ENCODE assay signal across 17 cellular contexts in genomic region chr20:59948212-59948611, GRCh38. TPM values are rescaled to one million over a fixed set of nuclear protein-coding genes. Genes with fewer than 3 reads are reported as not detected.
DNase-seq lines count a peak whose midpoint lies in the region; ATAC-seq, FAIRE-seq and TF ChIP-seq lines count a peak whose summit lies in the region.
"Had no signal": no experiment of that assay in that cellular context is flagged by ENCODE, and none has a peak within 500 bp of the region (broad histone marks: within the 10 kb centered on the region; RNA-seq: fewer than 3 reads in every experiment).

No MANE protein-coding gene starts in this region.

- peaks cover 0 to 20% (median 7%) of the 10 kb centered on the region in 5 donors for H3K36me3 Mint-ChIP-seq in naive thymus-derived CD4-positive, alpha-beta T cell

- peaks cover 11 to 39% (median 22%) of the 10 kb centered on the region in 7 donors for H3K4me1 Mint-ChIP-seq in naive thymus-derived CD4-positive, alpha-beta T cell

- CTCF ChIA-PET in naive thymus-derived CD4-positive, alpha-beta T cell (lab: Charles Lee): interaction anchor here (0.7 to 2.6 kb wide), 4 partner anchors 12 to 315 kb away, joined by 3 to 13 read pairs (median 4); partner anchors contain the start of gene SYCP2

- no peak overlapping the region for H3K4me3 ChIP-seq in naive thymus-derived CD4-positive, alpha-beta T cell (ENCODE audit: low read length)
- H3K4me3 ChIP-seq in foreskin fibroblast (ENCODE audit: low read depth in 1 of 2, low read length in 2 of 2): no peak overlapping the region
- H3K4me3 ChIP-seq: A549, adrenal gland, GM23338 had no signal

- peak overlapping the region; percentile 50 for H3K27ac ChIP-seq in VCaP
- H3K27ac ChIP-seq in naive thymus-derived CD4-positive, alpha-beta T cell (ENCODE audit: low read depth, low read length): peak overlapping the region; percentile 55
- H3K27ac ChIP-seq: A549, adrenal gland had no signal

- DNase-seq in SIG-M5 treated with dmso at 0.1 percent for 504 hours (lab: John Stamatoyannopoulos, UW; ENCODE audit: unreplicated experiment): peak; percentile 53
- DNase-seq in SIG-M5 (lab: John Stamatoyannopoulos, UW): no peak
- DNase-seq in HTR-8/SVneo (ENCODE audit: insufficient read length, low spot score): no peak
- no peak for DNase-seq in naive thymus-derived CD4-positive, alpha-beta T cell
- DNase-seq in NCI-H1105 (lab: John Stamatoyannopoulos, UW): no peak
- DNase-seq in foreskin fibroblast: no peak
- no peak for DNase-seq in occipital lobe (lab: John Stamatoyannopoulos, UW)
- DNase-seq: adrenal gland, kidney, midbrain, NCI-H1417 treated with DMSO at 0.1 percent for 48 hours, NCI-H526, RPMI8226 had no signal

- H3K4me3 Mint-ChIP-seq in naive thymus-derived CD4-positive, alpha-beta T cell: peak overlapping the region in 3 of 10 donors; percentile 60 to 70 (median 67)
- H3K4me3 Mint-ChIP-seq: GM23338 had no signal

- H3K9me3 Mint-ChIP-seq in naive thymus-derived CD4-positive, alpha-beta T cell: no peaks in the 10 kb centered on the region
- H3K9me3 Mint-ChIP-seq: GM23338 had no signal

- intact Hi-C loops in naive thymus-derived CD4-positive, alpha-beta T cell (cut with micrococcal nuclease): loop anchor here (1.0 to 10.0 kb wide), 10 partner anchors 8 to 1643 kb away; partner anchors contain the start of genes FAM217B (in 1 of the 2), PPP1R3D (in 1 of the 2), RAB22A (in 1 of the 2) and VAPB (in 1 of the 2)

- H3K9me3 ChIP-seq in naive thymus-derived CD4-positive, alpha-beta T cell (ENCODE audit: control insufficient read depth in 2 of 3, low read length in 3 of 3): no peaks in the 10 kb centered on the region
- H3K9me3 ChIP-seq: A549, adrenal gland had no signal

- peak; percentile 68 for FAIRE-seq in HTR-8/SVneo (lab: Jason Lieb, UNC)
- FAIRE-seq: A549 had no signal

- no peak for ATAC-seq in naive thymus-derived CD4-positive, alpha-beta T cell
- ATAC-seq: GM23338 had no signal

- peaks cover 0 to 10% of the 10 kb centered on the region in 2 donors for H3K4me1 ChIP-seq in naive thymus-derived CD4-positive, alpha-beta T cell (ENCODE audit: control insufficient read depth in 2 of 2, insufficient read depth in 2 of 2, low read length in 2 of 2)

- H3K27me3 ChIP-seq in naive thymus-derived CD4-positive, alpha-beta T cell (ENCODE audit: control insufficient read depth in 2 of 2, insufficient read depth in 2 of 2, low read length in 2 of 2): no peaks in the 10 kb centered on the region
- H3K27me3 ChIP-seq: adrenal gland had no signal

- no peak for TF ChIP-seq CTCF in VCaP (conservative IDR thresholded peaks at IDR 0.05)
- no peak for TF ChIP-seq CTCF in foreskin fibroblast (IDR thresholded peaks at IDR 0.05; ENCODE audit: low read depth, low read length)

- H3K27me3 Mint-ChIP-seq in naive thymus-derived CD4-positive, alpha-beta T cell: no peaks in the 10 kb centered on the region

- peak overlapping the region in 8 of 9 donors; percentile 82 to 95 (median 90) for H3K27ac Mint-ChIP-seq in naive thymus-derived CD4-positive, alpha-beta T cell
- H3K27ac Mint-ChIP-seq: GM23338 had no signal

- POLR2A ChIA-PET in naive thymus-derived CD4-positive, alpha-beta T cell (lab: Charles Lee): interaction anchor here (4.0 kb wide), 1 partner anchor 8 kb away, joined by 21 read pairs; the partner anchor contains the start of genes FAM217B and PPP1R3D

- peaks cover 6 to 14% (median 12%) of the 10 kb centered on the region in 3 experiments for H3K36me3 ChIP-seq in naive thymus-derived CD4-positive, alpha-beta T cell (ENCODE audit: control insufficient read depth in 2 of 3, insufficient read depth in 3 of 3, low read length in 3 of 3)

RNA-seq across cellular contexts. Expression of gene FAM217B, which starts 8.0 kb away (rescaled TPM):
- total RNA-seq in naive thymus-derived CD4-positive, alpha-beta T cell: 10 to 100 TPM; 19.3 to 47.4 (median 32.6) TPM
- polyA plus RNA-seq in naive thymus-derived CD4-positive, alpha-beta T cell: 10 to 100 TPM; 20.4 to 28.0 TPM
- 34.8 TPM for total RNA-seq in occipital lobe

RNA-seq across cellular contexts. Expression of gene PPP1R3D, which starts 8.1 kb away (rescaled TPM):
- total RNA-seq in naive thymus-derived CD4-positive, alpha-beta T cell: 10 to 100 TPM in 2 of 5 experiments, 1 to 10 TPM in 3; 4.1 to 11.8 (median 7.5) TPM
- 1 to 10 TPM; 1.6 to 1.7 TPM for polyA plus RNA-seq in naive thymus-derived CD4-positive, alpha-beta T cell
- total RNA-seq in occipital lobe: 3.6 TPM

RNA-seq across cellular contexts. Expression of gene CDH26, which starts 10.0 kb away (rescaled TPM):
- total RNA-seq in naive thymus-derived CD4-positive, alpha-beta T cell: 1 to 10 TPM in 4 of 5 experiments, under 1 TPM in 1; 0.58 to 6.6 (median 3.2) TPM
- polyA plus RNA-seq in naive thymus-derived CD4-positive, alpha-beta T cell: under 1 TPM in 1 of 2 donors, not detected in 1; 0.09 TPM
- total RNA-seq in occipital lobe: 1.4 TPM
- total RNA-seq: glomerular endothelial cell had no signal

RNA-seq across cellular contexts. Expression of gene SYCP2, which starts 14.8 kb away (rescaled TPM):
- total RNA-seq in naive thymus-derived CD4-positive, alpha-beta T cell: 1 to 10 TPM; 2.5 to 7.8 (median 3.8) TPM
- polyA plus RNA-seq in naive thymus-derived CD4-positive, alpha-beta T cell: under 1 TPM; 0.47 to 0.76 TPM
- 4.1 TPM for total RNA-seq in occipital lobe
